ENCODE assay signal across 11 cellular contexts in the genomic region with DNA sequence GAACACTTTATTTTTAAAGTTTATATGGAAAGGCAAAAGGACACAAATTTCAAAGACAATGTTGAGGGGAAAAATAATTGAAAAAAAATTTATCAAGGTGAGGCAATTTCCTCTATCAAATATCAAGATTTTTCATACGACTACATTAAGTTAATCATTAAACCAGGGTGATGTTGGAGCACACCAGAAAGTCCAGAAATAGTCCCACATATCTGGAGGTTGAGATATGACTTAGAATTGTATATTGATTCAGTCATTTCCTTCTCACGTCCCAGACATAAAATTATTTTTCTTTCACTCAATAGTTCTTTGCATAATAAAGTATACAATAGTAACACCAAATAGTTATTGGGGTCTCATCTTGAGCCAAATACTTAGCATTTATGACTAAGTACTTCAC.
"Had no signal": no experiment of that assay in that cellular context is flagged by ENCODE, and none has a peak within 500 bp of the region (broad histone marks: within the 10 kb centered on the region; RNA-seq: fewer than 3 reads in every experiment).

No MANE protein-coding gene starts in this region.

- H3K27ac ChIP-seq: GM23248 had no signal

- FAIRE-seq: H1, H54 had no signal

- H3K4me3 ChIP-seq: GM23248, GM23338, HAP-1 had no signal

- ATAC-seq: GM23338, HCT116 had no signal

- H3K9me3 Mint-ChIP-seq: H9 had no signal

- DNase-seq: GM23248, GOT3, H7, H9, HCEC 1CT, HFFc6 had no signal

- H3K27ac Mint-ChIP-seq: GM23338, H9, HFFc6 had no signal

- H3K4me1 Mint-ChIP-seq: GM23338, H9 had no signal

- H3K36me3 ChIP-seq: HAP-1 had no signal

- H3K4me3 Mint-ChIP-seq: GM23338, H9, HFFc6 had no signal

- H3K9me3 ChIP-seq: HAP-1 had no signal

- H3K4me1 ChIP-seq: HAP-1 had no signal
